13 cellular contexts compared by ENCODE assay signal in the genomic region with DNA sequence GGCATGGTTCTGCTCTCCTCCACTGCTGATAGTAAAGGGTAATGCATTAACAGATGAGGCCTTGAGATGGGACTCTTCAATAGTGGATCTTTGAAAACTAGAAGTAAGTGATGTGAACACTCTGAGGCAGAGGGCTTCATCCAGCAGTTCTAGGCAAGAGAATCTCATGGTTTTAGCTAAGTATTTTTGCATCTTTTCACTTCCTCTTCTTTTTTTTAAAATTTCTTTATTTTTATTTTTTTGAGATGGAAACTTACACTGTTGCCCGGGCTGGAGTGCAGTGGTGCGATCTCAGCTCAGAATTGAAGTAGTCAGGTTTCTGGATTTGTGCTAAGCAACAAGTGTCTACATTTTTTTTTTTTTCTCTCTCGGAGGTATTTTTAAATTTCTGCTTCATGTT.
A peak's percentile ranks its signal among the peaks of the same experiment; 100 is the strongest.
DNase-seq lines count a peak whose midpoint lies in the region; ATAC-seq lines count a peak whose summit lies in the region.
"Had no signal": no experiment of that assay in that cellular context is flagged by ENCODE, and none has a peak within 500 bp of the region (broad histone marks: within the 10 kb centered on the region; RNA-seq: fewer than 3 reads in every experiment).

No MANE protein-coding gene starts in this region.

- no peaks in the 10 kb centered on the region for H3K9me3 ChIP-seq in Karpas-422 (ENCODE audit: low read length)

- no peak overlapping the region for H3K9ac ChIP-seq in Karpas-422 (ENCODE audit: low read length)

- H2AFZ ChIP-seq in Karpas-422 (ENCODE audit: low read length): peak overlapping the region; percentile 68; the same call in 1 of the 2 replicates

- H3K79me2 ChIP-seq in Karpas-422 (ENCODE audit: low read length): no peaks in the 10 kb centered on the region

- H3K27me3 ChIP-seq in Karpas-422 (ENCODE audit: low read length): no peaks in the 10 kb centered on the region
- H3K27me3 ChIP-seq: right atrium auricular region had no signal

- H3K4me3 ChIP-seq in Karpas-422 (ENCODE audit: low read length): no peak overlapping the region
- H3K4me3 ChIP-seq: K562, right atrium auricular region had no signal

- H4K20me1 ChIP-seq in Karpas-422 (ENCODE audit: insufficient read depth, low read depth, low read length): no peaks in the 10 kb centered on the region

- H3K27ac ChIP-seq in Karpas-422 (ENCODE audit: low read length): no peak overlapping the region; the same call in 1 of the 2 replicates
- H3K27ac ChIP-seq: right atrium auricular region had no signal

- ATAC-seq in GM18511 (IDR thresholded peaks at IDR 0.05; ENCODE audit: unreplicated experiment) (peak; percentile 88), GM21528 (IDR thresholded peaks at IDR 0.05; ENCODE audit: low FRiP score, unreplicated experiment) (peak; percentile 95), HG03039 (IDR thresholded peaks at IDR 0.05; ENCODE audit: unreplicated experiment) (peak; percentile 76), Right ventricle myocardium inferior (no peak)
- ATAC-seq: K562; left colon; stimulated activated naive CD8-positive, alpha-beta T cell treated with anti-CD3 and anti-CD28 coated beads, Interleukin-15, amount 100 ng/mL, for 72 hours had no signal

- no peaks in the 10 kb centered on the region for H3K36me3 ChIP-seq in Karpas-422 (ENCODE audit: insufficient read depth, low read length)
- H3K36me3 ChIP-seq: right atrium auricular region had no signal

- H3K9me2 ChIP-seq in Karpas-422 (replicated peaks; ENCODE audit: insufficient read depth, low read length): no peaks in the 10 kb centered on the region

- peak; percentile 62 for DNase-seq in Karpas-422
- DNase-seq in Right ventricle myocardium inferior (ENCODE audit: missing footprints): no peak
- no peak for DNase-seq in EL
- no peak for DNase-seq in NCI-H1105 treated with DMSO at 0.1 percent for 48 hours (lab: John Stamatoyannopoulos, UW)
- DNase-seq in AML-193 (lab: John Stamatoyannopoulos, UW): no peak
- DNase-seq: DND-41; left colon; stimulated activated naive CD8-positive, alpha-beta T cell treated with anti-CD3 and anti-CD28 coated beads, Interleukin-15, amount 100 ng/mL, for 72 hours had no signal

- intact Hi-C loops in Right ventricle myocardium inferior (cut with DNase I): no loop called here

- peaks cover 12% of the 10 kb centered on the region for H3K4me1 ChIP-seq in Karpas-422 (ENCODE audit: low read length)
- H3K4me1 ChIP-seq: right atrium auricular region had no signal

- peak overlapping the region; percentile 13 for H3K4me2 ChIP-seq in Karpas-422 (ENCODE audit: low read depth, low read length, poor library complexity, severe bottlenecking)
